Comparison of ENCODE assay signal across 20 cellular contexts in the genomic region with DNA sequence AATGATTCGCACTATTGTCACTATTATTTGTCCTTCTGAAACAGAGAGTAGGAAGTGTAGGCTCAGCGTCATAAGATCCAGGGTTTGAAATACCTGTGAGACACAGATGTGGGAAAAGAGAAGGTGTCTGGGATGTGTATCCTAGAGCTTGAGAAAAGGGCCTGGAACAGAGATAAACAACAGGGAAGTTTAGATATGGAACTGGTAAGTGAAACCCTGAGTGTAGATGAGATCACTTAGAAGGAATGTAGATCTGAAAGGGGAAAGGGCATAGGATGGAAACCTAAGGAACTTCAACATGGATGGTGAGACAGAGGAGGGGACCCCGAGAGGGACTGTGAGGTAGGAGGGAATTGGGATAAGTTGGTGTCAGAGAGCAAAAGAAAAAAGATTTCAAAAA.
DNase-seq lines count a peak whose midpoint lies in the region; TF ChIP-seq lines count a peak whose summit lies in the region.
"Had no signal": no experiment of that assay in that cellular context is flagged by ENCODE, and none has a peak within 500 bp of the region (broad histone marks: within the 10 kb centered on the region; RNA-seq: fewer than 3 reads in every experiment).

No MANE protein-coding gene starts in this region.

- H3K36me3 Mint-ChIP-seq in type B pancreatic cell = no peaks in the 10 kb centered on the region
- H3K36me3 Mint-ChIP-seq: IgD-negative memory B cell had no signal

- H3K27me3 ChIP-seq in H7 (ENCODE audit: control insufficient read depth, insufficient read depth, low read length) = no peaks in the 10 kb centered on the region
- H3K27me3 ChIP-seq: BLaER1 treated with 17β-estradiol and CSF1 and Interleukin-3, amounts not matched to agents 10 nM and 100 nM; SJSA1 had no signal

- H3K27ac Mint-ChIP-seq in type B pancreatic cell = peak overlapping the region; percentile 5
- H3K27ac Mint-ChIP-seq: H9, IgD-negative memory B cell had no signal

- H3K4me3 ChIP-seq in H7 (ENCODE audit: insufficient read depth, low read depth, low read length) = no peak overlapping the region
- no peak overlapping the region for H3K4me3 ChIP-seq in choroid plexus epithelial cell (ENCODE audit: low read depth, low read length)
- no peak overlapping the region for H3K4me3 ChIP-seq in mesodermal cell (ENCODE audit: extremely low read depth, insufficient read depth, low read length, poor library complexity, severe bottlenecking)
- H3K4me3 ChIP-seq: BLaER1 treated with 17β-estradiol and CSF1 and Interleukin-3, amounts not matched to agents 10 nM and 100 nM; SJSA1 had no signal

- H3K4me1 Mint-ChIP-seq in type B pancreatic cell (ENCODE audit: unreplicated experiment) = peaks cover 13% of the 10 kb centered on the region
- H3K4me1 Mint-ChIP-seq: H9, IgD-negative memory B cell had no signal

- H3K36me3 ChIP-seq in H7 (replicated peaks; ENCODE audit: control insufficient read depth, insufficient read depth, low read length) (no peaks in the 10 kb centered on the region), mesodermal cell (ENCODE audit: control insufficient read depth, insufficient read depth, low read length) (no peaks in the 10 kb centered on the region)
- H3K36me3 ChIP-seq: BLaER1 treated with 17β-estradiol and CSF1 and Interleukin-3, amounts not matched to agents 10 nM and 100 nM; SJSA1 had no signal

- DNase-seq in H7 (peak; percentile 9), choroid plexus epithelial cell (ENCODE audit: low read depth) (peak; percentile 1), type B pancreatic cell (ENCODE audit: extremely low spot score, unreplicated experiment) (no peak), dermis blood vessel endothelial cell (no peak), T-helper 9 cell (no peak), NCI-H774 (lab: John Stamatoyannopoulos, UW) (no peak)
- DNase-seq: DMS79 treated with DMSO at 0.1 percent for 48 hours, GDM1, H9, Karpas-422, NCI-H1048, NCI-H1436 treated with DMSO at 0.1 percent for 48 hours, NCI-H2029, NCI-H2171, NCI-H446 treated with DMSO at 0.1 percent for 48 hours, NCI-H69 had no signal

- peaks cover 34% of the 10 kb centered on the region for H3K4me1 ChIP-seq in mesodermal cell (ENCODE audit: control insufficient read depth, insufficient read depth, low read length, poor library complexity, severe bottlenecking)
- H3K4me1 ChIP-seq: SJSA1 had no signal

- no peaks in the 10 kb centered on the region for H3K27me3 Mint-ChIP-seq in type B pancreatic cell

- H3K9me3 ChIP-seq in mesodermal cell (ENCODE audit: control insufficient read depth, low read length) = no peaks in the 10 kb centered on the region
- H3K9me3 ChIP-seq: BLaER1 treated with 17β-estradiol and CSF1 and Interleukin-3, amounts not matched to agents 10 nM and 100 nM; SJSA1 had no signal

- peak overlapping the region; percentile 84 for H3K27ac ChIP-seq in mesodermal cell (ENCODE audit: low read depth, low read length, severe bottlenecking)
- H3K27ac ChIP-seq: BLaER1 treated with 17β-estradiol and CSF1 and Interleukin-3, amounts not matched to agents 10 nM and 100 nM; SJSA1 had no signal

- TF ChIP-seq CTCF in choroid plexus epithelial cell (conservative IDR thresholded peaks at IDR 0.05; ENCODE audit: low read depth, low read length) (no peak), type B pancreatic cell (conservative IDR thresholded peaks at IDR 0.05) (no peak)

- H3K4me3 Mint-ChIP-seq in type B pancreatic cell = no peak overlapping the region
- H3K4me3 Mint-ChIP-seq: H9, IgD-negative memory B cell had no signal

- H3K9me3 Mint-ChIP-seq in type B pancreatic cell = peaks cover 4% of the 10 kb centered on the region
- H3K9me3 Mint-ChIP-seq: H9 had no signal

- WGBS in mesodermal cell (ENCODE audit: insufficient coverage in 2 of 2), 2 experiments = 80 to 96% methylated on average over 2 to 3 of the region's 3 CpGs

Comparison
In these comparisons a context has a peak if more than half of its experiments do, and no peak if none do; other contexts are left out.
1. DNase-seq: peak in H7 (single experiment) and choroid plexus epithelial cell (single experiment); none in type B pancreatic cell (single experiment), dermis blood vessel endothelial cell (single experiment), T-helper 9 cell (single experiment) and NCI-H774 (single experiment).